17 cellular contexts compared by ENCODE assay signal in the genomic region with DNA sequence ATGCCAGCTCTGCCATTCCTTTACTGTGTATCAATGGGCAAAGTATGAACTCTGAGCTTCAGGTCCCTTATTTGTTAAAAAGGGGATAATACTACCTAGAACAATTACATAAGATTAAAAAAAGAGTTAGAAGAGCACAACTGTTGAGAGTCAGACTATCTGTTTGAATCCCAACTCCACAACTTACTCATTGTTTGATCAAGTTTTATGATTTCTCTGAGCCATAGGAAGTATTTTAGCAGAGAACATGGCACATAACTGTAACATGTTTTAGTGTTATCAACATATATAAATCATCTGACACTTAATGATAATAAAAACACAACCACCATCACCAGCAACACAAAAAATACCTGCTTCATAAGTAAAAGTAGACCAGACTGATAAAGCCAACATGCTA.
DNase-seq lines count a peak whose midpoint lies in the region; ATAC-seq and TF ChIP-seq lines count a peak whose summit lies in the region.
"Had no signal": no experiment of that assay in that cellular context is flagged by ENCODE, and none has a peak within 500 bp of the region (broad histone marks: within the 10 kb centered on the region; RNA-seq: fewer than 3 reads in every experiment).

No MANE protein-coding gene starts in this region.

- H3K36me3 Mint-ChIP-seq in endodermal cell (ENCODE audit: low read depth) (peaks cover 9% of the 10 kb centered on the region), nephron progenitor cell (ENCODE audit: low read depth) (peaks cover 26% of the 10 kb centered on the region)
- H3K36me3 Mint-ChIP-seq: T-cell had no signal

- no peak for TF ChIP-seq CTCF in endodermal cell (conservative IDR thresholded peaks at IDR 0.05)
- no peak for TF ChIP-seq CTCF in nephron progenitor cell (IDR thresholded peaks at IDR 0.05)

- ATAC-seq in GM21423 (IDR thresholded peaks at IDR 0.05; ENCODE audit: unreplicated experiment) (no peak), GM18517 (IDR thresholded peaks at IDR 0.05; ENCODE audit: unreplicated experiment) (no peak)
- ATAC-seq: T-cell had no signal

- H3K4me3 ChIP-seq in GM08714 (ENCODE audit: low read length) (peak overlapping the region; percentile 61; the same call in 1 of the 2 replicates), NT2/D1 (ENCODE audit: insufficient read length, low read depth) (peak overlapping the region; percentile 47), endodermal cell (ENCODE audit: low read length) (peak overlapping the region; percentile 74)
- H3K4me3 ChIP-seq: spleen had no signal

- H3K27me3 Mint-ChIP-seq in endodermal cell (ENCODE audit: insufficient read depth), result no peaks in the 10 kb centered on the region
- no peaks in the 10 kb centered on the region for H3K27me3 Mint-ChIP-seq in nephron progenitor cell (ENCODE audit: low read depth, poor library complexity)
- H3K27me3 Mint-ChIP-seq: T-cell had no signal

- H3K36me3 ChIP-seq in NT2/D1 (ENCODE audit: insufficient read depth, insufficient read length, low read length) (no peaks in the 10 kb centered on the region), endodermal cell (ENCODE audit: control insufficient read depth, insufficient read depth, low read length) (no peaks in the 10 kb centered on the region)
- H3K36me3 ChIP-seq: spleen had no signal

- DNase-seq in NT2/D1 (ENCODE audit: low read depth, low spot score), result no peak
- DNase-seq in endodermal cell, result no peak
- no peak for DNase-seq in nephron progenitor cell
- no peak for DNase-seq in globus pallidus (ENCODE audit: low spot score)
- DNase-seq in activated gamma-delta T cell treated with Interleukin-2 at 50 U/mL for 16 hours, result no peak
- DNase-seq: activated CD4-positive, CD25-positive, alpha-beta regulatory T cell; activated CD8-positive, alpha-beta memory T cell treated with anti-CD3 and anti-CD28 coated beads, Interleukin-2, amount 50 U/mL, for 4 hours; activated naive CD4-positive, alpha-beta T cell; NCI-H1048; NCI-H2107; posterior cingulate gyrus; spleen; stimulated activated naive CD4-positive, alpha-beta T cell treated with Interleukin-2 at 50 U/mL for 16 hours; T-cell had no signal

- H3K4me3 Mint-ChIP-seq in endodermal cell, result peak overlapping the region; percentile 72
- H3K4me3 Mint-ChIP-seq in nephron progenitor cell, result peak overlapping the region; percentile 85

- no peak overlapping the region for H3K27ac ChIP-seq in endodermal cell (ENCODE audit: low read depth, low read length)
- H3K27ac ChIP-seq: spleen had no signal

- H3K9me3 Mint-ChIP-seq in endodermal cell (peaks cover 19% of the 10 kb centered on the region), nephron progenitor cell (peaks cover 24% of the 10 kb centered on the region)

- H3K9ac ChIP-seq in NT2/D1 (ENCODE audit: insufficient read length, low read depth), result no peak overlapping the region
- H3K9ac ChIP-seq in endodermal cell (ENCODE audit: extremely low read depth, low read length, poor library complexity, severe bottlenecking), result no peak overlapping the region

- H3K4me1 Mint-ChIP-seq in endodermal cell (no peaks in the 10 kb centered on the region), nephron progenitor cell (peaks cover 10% of the 10 kb centered on the region)
- H3K4me1 Mint-ChIP-seq: T-cell had no signal

- H3K9me3 ChIP-seq in NT2/D1 (ENCODE audit: insufficient read depth, low read length), result 0 out of 2 replicates have a peak, but pooled peaks cover 3% of the 10 kb centered on the region
- H3K9me3 ChIP-seq in endodermal cell (ENCODE audit: control insufficient read depth, low read length), result peaks cover 16% of the 10 kb centered on the region

- H3K27ac Mint-ChIP-seq in endodermal cell (peak overlapping the region; percentile 94), nephron progenitor cell (peak overlapping the region; percentile 55)

- H3K27me3 ChIP-seq in NT2/D1 (ENCODE audit: insufficient read depth, insufficient read length) (no peaks in the 10 kb centered on the region), endodermal cell (ENCODE audit: control insufficient read depth, insufficient read depth, low read length, poor library complexity, severe bottlenecking) (no peaks in the 10 kb centered on the region)
- H3K27me3 ChIP-seq: spleen had no signal

- no peaks in the 10 kb centered on the region for H3K4me1 ChIP-seq in NT2/D1 (ENCODE audit: insufficient read depth, insufficient read length)
- no peaks in the 10 kb centered on the region for H3K4me1 ChIP-seq in endodermal cell (ENCODE audit: control insufficient read depth, insufficient read depth, low read length)
- H3K4me1 ChIP-seq: spleen had no signal
